In the genomic region with DNA sequence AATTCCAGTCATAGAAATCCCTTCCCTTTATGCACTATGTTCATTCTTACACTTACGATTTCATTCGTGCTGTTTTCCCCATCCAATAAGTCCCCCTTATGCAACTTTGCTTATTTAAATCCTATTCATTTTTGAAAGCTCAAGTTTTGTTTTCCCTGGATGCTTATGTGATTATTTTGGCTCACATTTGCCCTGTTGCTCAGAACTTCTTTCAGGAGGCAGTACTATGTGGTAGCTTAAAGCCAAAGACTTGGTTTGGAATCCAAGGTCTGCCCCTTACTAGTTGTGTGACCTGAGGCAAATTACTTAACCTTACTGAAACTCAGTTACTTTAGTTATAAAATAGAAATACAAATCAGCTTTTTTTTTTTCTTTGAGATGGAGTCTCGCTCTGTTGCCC, we compare ENCODE assay signal across 16 cellular contexts. TPM values are rescaled to one million over a fixed set of nuclear protein-coding genes. Genes with fewer than 3 reads are reported as not detected.
"Had no signal": no experiment of that assay in that cellular context is flagged by ENCODE, and none has a peak within 500 bp of the region (broad histone marks: within the 10 kb centered on the region; RNA-seq: fewer than 3 reads in every experiment).

No MANE protein-coding gene starts in this region.

- H3K9me3 ChIP-seq: ovary, upper lobe of right lung had no signal

- DNase-seq: activated CD4-positive, alpha-beta T cell treated with anti-CD3 and anti-CD28 coated beads, Interleukin-2, amount 50 U/mL, for 4 hours; activated naive CD8-positive, alpha-beta T cell treated with anti-CD3 and anti-CD28 coated beads, Interleukin-2, amount 10 ng/mL, durations not matched to agents 7 days and 5 days; dorsolateral prefrontal cortex; heart left ventricle; naive B cell; ovary; psoas muscle; right cardiac atrium; spleen; stimulated activated CD4-positive, alpha-beta T cell treated with anti-CD3 and anti-CD28 coated beads, Interleukin-4, amount 100 ng/mL, for 4 hours; T-helper 2 cell; upper lobe of right lung had no signal

- H3K4me3 ChIP-seq: cardiac muscle cell, dorsolateral prefrontal cortex, gastroesophageal sphincter, heart left ventricle, ovary, psoas muscle, SJSA1, spleen, upper lobe of right lung had no signal

- H3K36me3 ChIP-seq: cardiac muscle cell, gastroesophageal sphincter, heart left ventricle, ovary, SJSA1, spleen, upper lobe of right lung had no signal

- H3K27ac ChIP-seq: cardiac muscle cell, dorsolateral prefrontal cortex, gastroesophageal sphincter, heart left ventricle, ovary, psoas muscle, SJSA1, spleen, upper lobe of right lung had no signal

- ATAC-seq: gastroesophageal sphincter; psoas muscle; stimulated activated memory B cell treated with anti-CD40 and anti-IgM and Interleukin-4, amounts not matched to agents 10 μg/mL and 1 μg/mL and 100 μg/mL, for 72 hours; upper lobe of right lung had no signal

- H3K27me3 ChIP-seq: cardiac muscle cell, dorsolateral prefrontal cortex, gastroesophageal sphincter, heart left ventricle, ovary, SJSA1, spleen, upper lobe of right lung had no signal

RNA-seq across cellular contexts. Expression of gene MOXD1, which starts 59.6 kb away (rescaled TPM):
- total RNA-seq: activated naive CD8-positive, alpha-beta T cell treated with anti-CD3 and anti-CD28 coated beads, Interleukin-2, amount 10 ng/mL, durations not matched to agents 7 days and 5 days had no signal
